Comparison of ENCODE assay signal across 24 cellular contexts in genomic region chr20:17513956-17514355, GRCh38. TPM values are rescaled to one million over a fixed set of nuclear protein-coding genes. Genes with fewer than 3 reads are reported as not detected.
DNase-seq lines count a peak whose midpoint lies in the region; ATAC-seq, FAIRE-seq and TF ChIP-seq lines count a peak whose summit lies in the region.
"Had no signal": no experiment of that assay in that cellular context is flagged by ENCODE, and none has a peak within 500 bp of the region (broad histone marks: within the 10 kb centered on the region; RNA-seq: fewer than 3 reads in every experiment).

No MANE protein-coding gene starts in this region.

- POLR2A ChIA-PET in HepG2 (lab: Yijun Ruan, JAX), result interaction anchor here (0.8 to 1.3 kb wide), 2 partner anchors 9 to 651 kb away, joined by 3 read pairs; no protein-coding TSS in a partner anchor

- no peaks in the 10 kb centered on the region for H4K20me1 ChIP-seq in HepG2 (ENCODE audit: insufficient read depth, low read length)

- no peak overlapping the region for H3K4me3 ChIP-seq in HepG2 (replicated peaks in 1 of 3; ENCODE audit: insufficient read depth in 1 of 3, low read depth in 2 of 3, low read length in 3 of 3)
- no peak overlapping the region for H3K4me3 ChIP-seq in right lobe of liver
- no peak overlapping the region for H3K4me3 ChIP-seq in coronary artery
- H3K4me3 ChIP-seq: BLaER1 had no signal

- H3K36me3 Mint-ChIP-seq in stimulated activated effector memory CD8-positive, alpha-beta T cell treated with anti-CD3 and anti-CD28 coated beads, Interleukin-12 subunit alpha, Interleukin-12 subunit beta, amount 100 ng/mL, for 72 hours, result no peaks in the 10 kb centered on the region
- H3K36me3 Mint-ChIP-seq: CD8-positive, alpha-beta T cell had no signal

- H3K4me3 Mint-ChIP-seq in stimulated activated effector memory CD8-positive, alpha-beta T cell treated with anti-CD3 and anti-CD28 coated beads, Interleukin-12 subunit alpha, Interleukin-12 subunit beta, amount 100 ng/mL, for 72 hours, result no peak overlapping the region
- H3K4me3 Mint-ChIP-seq: CD4-positive, alpha-beta T cell; CD8-positive, alpha-beta T cell had no signal

- no peak for DNase-seq in HepG2 (ENCODE audit: low spot score)
- no peak for DNase-seq in right lobe of liver
- peak; percentile 40 for DNase-seq in coronary artery (ENCODE audit: low spot score)
- DNase-seq in posterior vena cava (ENCODE audit: low spot score), result peak; percentile 44
- no peak for DNase-seq in stimulated activated effector memory CD8-positive, alpha-beta T cell treated with anti-CD3 and anti-CD28 coated beads, Interleukin-12 subunit alpha, Interleukin-12 subunit beta, amount 100 ng/mL, for 72 hours (ENCODE audit: low spot score in 2 of 2)
- no peak for DNase-seq in RPMI8226
- DNase-seq in SHP77 treated with DMSO at 0.1 percent for 48 hours (lab: John Stamatoyannopoulos, UW), result no peak
- DNase-seq: 8988T; ACHN; BE2C; Caco-2; Calu3; CD4-positive, alpha-beta T cell; CD8-positive, alpha-beta T cell; DMS79 treated with DMSO at 0.1 percent for 48 hours; GF-D8 had no signal

- peak overlapping the region; percentile 35 for H3K27ac Mint-ChIP-seq in stimulated activated effector memory CD8-positive, alpha-beta T cell treated with anti-CD3 and anti-CD28 coated beads, Interleukin-12 subunit alpha, Interleukin-12 subunit beta, amount 100 ng/mL, for 72 hours
- H3K27ac Mint-ChIP-seq: CD4-positive, alpha-beta T cell; CD8-positive, alpha-beta T cell had no signal

- H3K9ac ChIP-seq in HepG2 (ENCODE audit: insufficient read depth, low read depth, low read length), result no peak overlapping the region
- H3K9ac ChIP-seq: BLaER1 had no signal

- no peak for TF ChIP-seq EP300 in HepG2 (IDR thresholded peaks at IDR 0.05; ENCODE audit: low read depth in 2 of 2, low read length in 2 of 2)
- no peak for TF ChIP-seq EP300 in HepG2 (CRISPR knock-in tag; IDR thresholded peaks at IDR 0.05; ENCODE audit: borderline replicate concordance)

- intact Hi-C loops in HepG2 (cut with micrococcal nuclease; ENCODE audit: unreplicated experiment) (no loop called here), right lobe of liver (cut with DNase I) (no loop called here), posterior vena cava (cut with DNase I) (no loop called here)

- CTCF ChIA-PET in HepG2 (lab: Yijun Ruan, JAX; ENCODE audit: low intra/inter-chr PET ratio, low total read pairs), result no interaction called here

- H3K4me2 ChIP-seq in HepG2 (ENCODE audit: low read depth, low read length), result no peak overlapping the region
- H3K4me2 ChIP-seq: BLaER1 had no signal

- no peaks in the 10 kb centered on the region for H3K36me3 ChIP-seq in HepG2 (replicated peaks in 1 of 2; ENCODE audit: control insufficient read depth in 1 of 2, insufficient read depth in 2 of 2, low read length in 2 of 2)
- H3K36me3 ChIP-seq in right lobe of liver, result no peaks in the 10 kb centered on the region
- H3K36me3 ChIP-seq: BE2C, BLaER1 had no signal

- ATAC-seq in HepG2, result no peak
- no peak for ATAC-seq in right lobe of liver
- ATAC-seq in stimulated activated effector memory CD8-positive, alpha-beta T cell treated with anti-CD3 and anti-CD28 coated beads, Interleukin-12 subunit alpha, Interleukin-12 subunit beta, amount 100 ng/mL, for 72 hours, result no peak
- no peak for ATAC-seq in HG02852 (IDR thresholded peaks at IDR 0.05; ENCODE audit: unreplicated experiment)
- ATAC-seq: CD8-positive, alpha-beta T cell had no signal

- H3K4me1 ChIP-seq in HepG2 (ENCODE audit: insufficient read depth, low read length), result peaks cover 9% of the 10 kb centered on the region; the same call in 1 of the 2 replicates
- no peaks in the 10 kb centered on the region for H3K4me1 ChIP-seq in right lobe of liver
- H3K4me1 ChIP-seq: BE2C had no signal

- no peak for TF ChIP-seq POLR2A in HepG2 (IDR thresholded peaks at IDR 0.05; ENCODE audit: insufficient read depth in 1 of 2, low read depth in 2 of 2, low read length in 2 of 2)
- no peak for TF ChIP-seq POLR2A in right lobe of liver (IDR thresholded peaks at IDR 0.05)

- no peak for TF ChIP-seq RAD21 in HepG2 (CRISPR knock-in tag; IDR thresholded peaks at IDR 0.05)

- H3K79me2 ChIP-seq in HepG2 (ENCODE audit: insufficient read depth, low read length), result no peaks in the 10 kb centered on the region

- no peak overlapping the region for H2AFZ ChIP-seq in HepG2 (ENCODE audit: low read length)

- peaks cover 1 to 46% of the 10 kb centered on the region in 2 experiments; a peak in 4 of 5 replicates for H3K27me3 ChIP-seq in HepG2 (ENCODE audit: control insufficient read depth in 1 of 2, insufficient read depth in 2 of 2, low read length in 2 of 2)
- H3K27me3 ChIP-seq in right lobe of liver, result no peaks in the 10 kb centered on the region
- H3K27me3 ChIP-seq: BE2C had no signal

- in situ Hi-C loops in HepG2 (cut with HindIII; ENCODE audit: extremely low pct_ligation_motif_present, low pct_unique_long_range_greater_than_20kb), result loop anchor here (25.0 kb wide), 1 partner anchor 773 kb away; the partner anchor contains the start of gene ZNF133

- no TSS peak for BruUV-seq in HepG2 (replicated peaks; lab: Mats Ljungman, UMichigan)

- TF ChIP-seq CTCF in HepG2 (CRISPR knock-in tag; IDR thresholded peaks at IDR 0.05) (no peak), right lobe of liver (IDR thresholded peaks at IDR 0.05) (no peak), coronary artery (IDR thresholded peaks at IDR 0.05) (no peak)

- no peak for FAIRE-seq in HepG2 (lab: Jason Lieb, UNC)
- FAIRE-seq: A204.1, D721Med, G401.6, GM12891, GM19239 had no signal

- no peaks in the 10 kb centered on the region for H3K9me3 ChIP-seq in HepG2 (ENCODE audit: low read length)
- H3K9me3 ChIP-seq in right lobe of liver, result no peaks in the 10 kb centered on the region
- H3K9me3 ChIP-seq: BE2C, BLaER1, Caco-2 had no signal

- peaks cover 15% of the 10 kb centered on the region for H3K4me1 Mint-ChIP-seq in stimulated activated effector memory CD8-positive, alpha-beta T cell treated with anti-CD3 and anti-CD28 coated beads, Interleukin-12 subunit alpha, Interleukin-12 subunit beta, amount 100 ng/mL, for 72 hours

- H3K9me3 Mint-ChIP-seq in stimulated activated effector memory CD8-positive, alpha-beta T cell treated with anti-CD3 and anti-CD28 coated beads, Interleukin-12 subunit alpha, Interleukin-12 subunit beta, amount 100 ng/mL, for 72 hours, result no peaks in the 10 kb centered on the region
- H3K9me3 Mint-ChIP-seq: CD4-positive, alpha-beta T cell; CD8-positive, alpha-beta T cell had no signal

- H3K27ac ChIP-seq in HepG2 (ENCODE audit: extremely low read length, insufficient read depth, low read length) (no peak overlapping the region), right lobe of liver (no peak overlapping the region), coronary artery (no peak overlapping the region)
- H3K27ac ChIP-seq: BLaER1, C4-2B had no signal

- WGBS in HepG2 (ENCODE audit: low lambda C conversion rate), result 54% methylated on average over 2 of the region's 2 CpGs
- WGBS in right lobe of liver (ENCODE audit: insufficient coverage, low coverage, low lambda C conversion rate, missing lambda C conversion rate), result 100% methylated on average over 1 of the region's 2 CpGs

RNA-seq across cellular contexts. Expression of gene BFSP1, which starts 17.2 kb away (rescaled TPM):
- 0.22 and 0.36 TPM in 2 replicates for total RNA-seq in HepG2 (2016; rRNA removed; fragmentation: Illumina TruSeq; extraction: Trizol)
- total RNA-seq in HepG2 (2016; cell fraction: cytosol; rRNA removed; fragmentation: Illumina TruSeq; extraction: Trizol; ENCODE audit: low read depth), result 0.30 TPM in 1 of 2 replicates, not detected in the other
- total RNA-seq in HepG2 (2016; cell fraction: insoluble cytoplasmic fraction; rRNA removed; fragmentation: Illumina TruSeq; extraction: Trizol), result 0.30 and 0.79 TPM in 2 replicates
- total RNA-seq in HepG2 (2016; cell fraction: membrane; rRNA removed; fragmentation: Illumina TruSeq; extraction: Trizol), result 0.28 and 0.34 TPM in 2 replicates
- 0.19 and 0.44 TPM in 2 replicates for total RNA-seq in HepG2 (2016; cell fraction: nucleus; rRNA removed; fragmentation: Illumina TruSeq; extraction: Trizol)
- polyA plus RNA-seq in HepG2 (2011; rRNA removed), result 0.24 and 0.26 TPM in 2 replicates
- 0.28 and 0.32 TPM in 2 replicates for polyA plus RNA-seq in HepG2 (2011; cell fraction: cytosol; rRNA removed)
- polyA plus RNA-seq in HepG2 (2011; cell fraction: nucleus; rRNA removed), result 0.11 and 0.23 TPM in 2 replicates
- polyA plus RNA-seq in HepG2 (2012), result 0.15 and 0.31 TPM in 2 replicates
- polyA plus RNA-seq in HepG2 (2016; cell fraction: cytosol; fragmentation: Illumina TruSeq; extraction: Trizol; ENCODE audit: low read depth), result 0.11 and 0.23 TPM in 2 replicates
- polyA plus RNA-seq in HepG2 (2016; cell fraction: insoluble cytoplasmic fraction; fragmentation: Illumina TruSeq; extraction: Trizol; ENCODE audit: low read depth), result 0.26 and 0.56 TPM in 2 replicates
- 0.26 and 0.31 TPM in 2 replicates for polyA plus RNA-seq in HepG2 (2016; cell fraction: membrane; fragmentation: Illumina TruSeq; extraction: Trizol; ENCODE audit: low read depth)
- polyA plus RNA-seq in HepG2 (2016; cell fraction: nucleus; fragmentation: Illumina TruSeq; extraction: Trizol; ENCODE audit: insufficient read depth, low read depth), result 0.21 and 0.27 TPM in 2 replicates
- 0.42 and 1.2 TPM in 2 replicates for polyA minus RNA-seq in HepG2 (2011; rRNA and poly(A)+ RNA removed; ENCODE audit: low replicate concordance)
- not detected in 2 replicates for polyA minus RNA-seq in HepG2 (2011; cell fraction: cytosol; rRNA and poly(A)+ RNA removed)
- 0.25 TPM in 1 of 2 replicates, not detected in the other for polyA minus RNA-seq in HepG2 (2011; cell fraction: nucleus; rRNA and poly(A)+ RNA removed)
- under 1 TPM; 0.16 to 0.68 (median 0.25) TPM for total RNA-seq in right lobe of liver
- under 1 TPM; 0.67 to 0.93 TPM for total RNA-seq in posterior vena cava

RNA-seq across cellular contexts. Expression of gene DSTN, which starts 55.9 kb away (rescaled TPM):
- total RNA-seq in HepG2 (2016; rRNA removed; fragmentation: Illumina TruSeq; extraction: Trizol), result 106 and 164 TPM in 2 replicates
- 28.2 and 36.3 TPM in 2 replicates for total RNA-seq in HepG2 (2016; cell fraction: cytosol; rRNA removed; fragmentation: Illumina TruSeq; extraction: Trizol; ENCODE audit: low read depth)
- 120 and 172 TPM in 2 replicates for total RNA-seq in HepG2 (2016; cell fraction: insoluble cytoplasmic fraction; rRNA removed; fragmentation: Illumina TruSeq; extraction: Trizol)
- 94.4 and 96.0 TPM in 2 replicates for total RNA-seq in HepG2 (2016; cell fraction: membrane; rRNA removed; fragmentation: Illumina TruSeq; extraction: Trizol)
- 46.1 and 50.0 TPM in 2 replicates for total RNA-seq in HepG2 (2016; cell fraction: nucleus; rRNA removed; fragmentation: Illumina TruSeq; extraction: Trizol)
- 21.8 and 27.6 TPM in 2 replicates for polyA plus RNA-seq in HepG2 (2011; rRNA removed)
- polyA plus RNA-seq in HepG2 (2011; cell fraction: cytosol; rRNA removed), result 11.0 and 20.0 TPM in 2 replicates
- polyA plus RNA-seq in HepG2 (2011; cell fraction: nucleus; rRNA removed), result 8.1 and 11.6 TPM in 2 replicates
- 74.6 and 95.1 TPM in 2 replicates for polyA plus RNA-seq in HepG2 (2012)
- 77.0 and 95.4 TPM in 2 replicates for polyA plus RNA-seq in HepG2 (2016; cell fraction: cytosol; fragmentation: Illumina TruSeq; extraction: Trizol; ENCODE audit: low read depth)
- 263 and 281 TPM in 2 replicates for polyA plus RNA-seq in HepG2 (2016; cell fraction: insoluble cytoplasmic fraction; fragmentation: Illumina TruSeq; extraction: Trizol; ENCODE audit: low read depth)
- 120 and 139 TPM in 2 replicates for polyA plus RNA-seq in HepG2 (2016; cell fraction: membrane; fragmentation: Illumina TruSeq; extraction: Trizol; ENCODE audit: low read depth)
- polyA plus RNA-seq in HepG2 (2016; cell fraction: nucleus; fragmentation: Illumina TruSeq; extraction: Trizol; ENCODE audit: insufficient read depth, low read depth), result 108 and 109 TPM in 2 replicates
- polyA minus RNA-seq in HepG2 (2011; rRNA and poly(A)+ RNA removed; ENCODE audit: low replicate concordance), result 1.3 and 4.9 TPM in 2 replicates
- 15.3 and 15.9 TPM in 2 replicates for polyA minus RNA-seq in HepG2 (2011; cell fraction: cytosol; rRNA and poly(A)+ RNA removed)
- polyA minus RNA-seq in HepG2 (2011; cell fraction: nucleus; rRNA and poly(A)+ RNA removed), result 5.8 and 7.6 TPM in 2 replicates
- 10 to 100 TPM; 65.8 to 94.4 (median 86.9) TPM for total RNA-seq in right lobe of liver
- 1,000 to 10,000 TPM; 1,245 to 1,338 TPM for total RNA-seq in posterior vena cava

Comparison
In these comparisons a context has a peak if more than half of its experiments do, and no peak if none do; other contexts are left out.
1. DNase-seq: peak in coronary artery (single experiment) and posterior vena cava (single experiment); none in HepG2 (single experiment), right lobe of liver (0 of 3), stimulated activated effector memory CD8-positive, alpha-beta T cell treated with anti-CD3 and anti-CD28 coated beads, Interleukin-12 subunit alpha, Interleukin-12 subunit beta, amount 100 ng/mL, for 72 hours (0 of 2), RPMI8226 (single experiment) and SHP77 treated with DMSO at 0.1 percent for 48 hours (single experiment).
2. RNA of gene DSTN, which starts 55.9 kb away (total RNA-seq): 1,245 to 1,338 TPM in posterior vena cava; 28.2 to 172 TPM in HepG2 and 65.8 to 94.4 TPM in right lobe of liver; every median in the first group is over 4 times any median in the second.